ENCODE assay signal across 19 cellular contexts in genomic region chr17:16676645-16677044, GRCh38. TPM values are rescaled to one million over a fixed set of nuclear protein-coding genes. Genes with fewer than 3 reads are reported as not detected.
DNase-seq lines count a peak whose midpoint lies in the region; ATAC-seq, FAIRE-seq and TF ChIP-seq lines count a peak whose summit lies in the region.
"Had no signal": no experiment of that assay in that cellular context is flagged by ENCODE, and none has a peak within 500 bp of the region (broad histone marks: within the 10 kb centered on the region; RNA-seq: fewer than 3 reads in every experiment).

No MANE protein-coding gene starts in this region.

- no peak overlapping the region for H2BK5ac ChIP-seq in H1 (ENCODE audit: low read depth, low read length)

- H3K14ac ChIP-seq in H1 (ENCODE audit: insufficient read length), result no peak overlapping the region

- H3K4me3 ChIP-seq in H1 (ENCODE audit: extremely low read depth in 1 of 4, insufficient read depth in 2 of 4, low read depth in 3 of 4, low read length in 4 of 4) (no peak overlapping the region), fibroblast of villous mesenchyme (ENCODE audit: low read depth, low read length) (no peak overlapping the region)

- no peak for FAIRE-seq in H1 (lab: Jason Lieb, UNC)
- FAIRE-seq in D721Med (lab: Jason Lieb, UNC), result no peak
- FAIRE-seq: G401.6, GM12892 had no signal

- no peak for TF ChIP-seq POLR2A in H1 (IDR thresholded peaks at IDR 0.05; ENCODE audit: control extremely low read depth in 1 of 2, low read depth in 2 of 2, low read length in 2 of 2)

- H3K4ac ChIP-seq in H1 (replicated peaks; ENCODE audit: insufficient read length, low read depth, low read length), result no peak overlapping the region

- no peak for TF ChIP-seq EP300 in H1 (IDR thresholded peaks at IDR 0.05; ENCODE audit: borderline replicate concordance in 1 of 2, low read depth in 2 of 2, low read length in 2 of 2)

- no peaks in the 10 kb centered on the region for H3K36me3 ChIP-seq in H1 (ENCODE audit: control insufficient read depth in 2 of 4, insufficient read depth in 4 of 4, low read length in 3 of 4)

- no peak overlapping the region for H4K5ac ChIP-seq in H1 (ENCODE audit: insufficient read length, low read depth, low read length)

- no peaks in the 10 kb centered on the region for H3K9me3 Mint-ChIP-seq in osteocyte (ENCODE audit: unreplicated experiment)
- H3K9me3 Mint-ChIP-seq: CD4-positive, alpha-beta memory T cell had no signal

- H3K27me3 Mint-ChIP-seq in osteocyte (ENCODE audit: unreplicated experiment), result peaks cover 17% of the 10 kb centered on the region

- H4K8ac ChIP-seq in H1 (ENCODE audit: extremely low read depth, insufficient read depth, low read length), result no peak overlapping the region

- H3K23me2 ChIP-seq in H1 (ENCODE audit: low read depth, low read length), result no peaks in the 10 kb centered on the region

- H3K4me2 ChIP-seq in H1 (ENCODE audit: insufficient read depth in 1 of 2, low read depth in 2 of 2, low read length in 2 of 2), result no peak overlapping the region

- TF ChIP-seq CTCF in H1 (IDR thresholded peaks at IDR 0.05; ENCODE audit: control extremely low read depth in 1 of 3, insufficient read depth in 1 of 3, low read depth in 1 of 3, low read length in 3 of 3), result no peak
- no peak for TF ChIP-seq CTCF in fibroblast of villous mesenchyme (IDR thresholded peaks at IDR 0.05; ENCODE audit: insufficient read depth, low read depth, low read length)
- no peak for TF ChIP-seq CTCF in osteocyte (IDR thresholded peaks at IDR 0.05)
- no peak for TF ChIP-seq CTCF in D721Med (IDR thresholded peaks at IDR 0.05; ENCODE audit: insufficient read depth, missing control alignments)

- no peak overlapping the region for H2BK15ac ChIP-seq in H1 (ENCODE audit: low read length)

- H3K27ac Mint-ChIP-seq in osteocyte (ENCODE audit: unreplicated experiment), result peak overlapping the region; percentile 50
- H3K27ac Mint-ChIP-seq: CD4-positive, alpha-beta memory T cell had no signal

- no peak overlapping the region for H2BK120ac ChIP-seq in H1 (replicated peaks; ENCODE audit: low read depth, low read length)

- CTCF ChIA-PET in H1 (lab: Charles Lee; ENCODE audit: partially characterized antibody), result no interaction called here

- no peaks in the 10 kb centered on the region for H3K4me1 ChIP-seq in H1 (replicated peaks in 1 of 4; ENCODE audit: control insufficient read depth in 3 of 4, insufficient read depth in 4 of 4, low read length in 3 of 4)

- H3K56ac ChIP-seq in H1 (replicated peaks; ENCODE audit: insufficient read length, low read depth, low read length), result no peak overlapping the region

- no peak overlapping the region for H4K91ac ChIP-seq in H1 (replicated peaks; ENCODE audit: insufficient read length, low read length)

- DNase-seq in H1 (ENCODE audit: low read depth in 1 of 2, low spot score in 2 of 2) (no peak), fibroblast of villous mesenchyme (ENCODE audit: low read depth) (peak; percentile 31), osteocyte (ENCODE audit: extremely low spot score, unreplicated experiment) (no peak), amniotic stem cell (lab: John Stamatoyannopoulos, UW) (no peak), D721Med (ENCODE audit: insufficient read length, low spot score) (no peak), cerebellar nuclear complex (lab: John Stamatoyannopoulos, UW) (no peak)
- DNase-seq: C1 segment of cervical spinal cord; Calu3; CD4-positive, alpha-beta memory T cell; COR-L47; DMS153; DND-41; GOT3; H7; HCEC 1CT had no signal

- H3K9me3 ChIP-seq in H1 (ENCODE audit: insufficient read depth in 2 of 2, low read depth in 1 of 2, low read length in 1 of 2), result no peaks in the 10 kb centered on the region

- POLR2A ChIA-PET in H1 (lab: Charles Lee; ENCODE audit: partially characterized antibody), result no interaction called here

- H2AFZ ChIP-seq in H1 (ENCODE audit: low read length), result peak overlapping the region; percentile 24; the same call in 1 of the 2 replicates

- H3K18ac ChIP-seq in H1 (ENCODE audit: extremely low read depth, low read length), result no peak overlapping the region

- no peak for ATAC-seq in SK-N-SH treated with all-trans-retinoic acid at 6 μM for 48 hours
- ATAC-seq in HG03342 (IDR thresholded peaks at IDR 0.05; ENCODE audit: unreplicated experiment), result no peak

- no peak for TF ChIP-seq RAD21 in H1 (IDR thresholded peaks at IDR 0.05 in 1 of 2, conservative IDR thresholded peaks at IDR 0.05 in 1 of 2; ENCODE audit: low read depth in 2 of 2, low read length in 2 of 2)

- no peak overlapping the region for H3K9ac ChIP-seq in H1 (replicated peaks in 1 of 4; ENCODE audit: extremely low read depth in 1 of 4, low read depth in 3 of 4, low read length in 3 of 4)

- WGBS in H1 (ENCODE audit: extremely low coverage in 1 of 2, insufficient coverage in 1 of 2, insufficient read length in 1 of 2, insufficient replicate concordance in 2 of 2, low coverage in 1 of 2, low lambda C conversion rate in 2 of 2, missing lambda C conversion rate in 1 of 2), 2 experiments, result 82% methylated on average over 1 of the region's 1 CpG; no CpG with 5 or more reads in 1 of the 2 experiments

- no peaks in the 10 kb centered on the region for H3K36me3 Mint-ChIP-seq in osteocyte (ENCODE audit: unreplicated experiment)
- H3K36me3 Mint-ChIP-seq: CD4-positive, alpha-beta memory T cell had no signal

- no peak overlapping the region for H3K4me3 Mint-ChIP-seq in osteocyte (ENCODE audit: unreplicated experiment)
- H3K4me3 Mint-ChIP-seq: CD4-positive, alpha-beta memory T cell had no signal

- no peaks in the 10 kb centered on the region for H4K20me1 ChIP-seq in H1 (replicated peaks in 1 of 2; ENCODE audit: control insufficient read depth in 1 of 2, insufficient read depth in 2 of 2, low read length in 2 of 2)

- H3K79me2 ChIP-seq in H1 (ENCODE audit: control insufficient read depth in 1 of 2, insufficient read depth in 2 of 2, low read length in 2 of 2), result no peaks in the 10 kb centered on the region

- H2BK20ac ChIP-seq in H1 (ENCODE audit: low read length), result no peak overlapping the region

- no peaks in the 10 kb centered on the region for H3K79me1 ChIP-seq in H1 (ENCODE audit: low read depth, low read length)

- no peaks in the 10 kb centered on the region for H3K27me3 ChIP-seq in H1 (replicated peaks in 1 of 4; ENCODE audit: control insufficient read depth in 3 of 4, extremely low read depth in 1 of 4, insufficient read depth in 3 of 4, low read length in 3 of 4)

- peaks cover 8% of the 10 kb centered on the region for H3K4me1 Mint-ChIP-seq in osteocyte (ENCODE audit: unreplicated experiment)
- H3K4me1 Mint-ChIP-seq: CD4-positive, alpha-beta memory T cell had no signal

- H3K27ac ChIP-seq in H1 (ENCODE audit: low read depth, low read length), result no peak overlapping the region

- H2AK5ac ChIP-seq in H1 (ENCODE audit: low read depth, low read length), result no peak overlapping the region

- no peak overlapping the region for H2BK12ac ChIP-seq in H1 (ENCODE audit: low read depth, low read length)

- no peak overlapping the region for H3K23ac ChIP-seq in H1 (ENCODE audit: insufficient read length)

TF ChIP-seq in SK-N-SH treated with all-trans-retinoic acid at 6 μM for 48 hours, 23 proteins besides CTCF, POLR2A, EP300 and RAD21 (continues in another document):
- no peak for TF ChIP-seq SNAI2 (CRISPR knock-in tag; IDR thresholded peaks at IDR 0.05)
- TF ChIP-seq TCF4 (CRISPR knock-in tag; IDR thresholded peaks at IDR 0.05; ENCODE audit: borderline replicate concordance), result peak; percentile 88; the same call in 1 of the 2 replicates

TF ChIP-seq in H1, 55 proteins besides CTCF, POLR2A, EP300 and RAD21 (continues in another document):
- TF ChIP-seq SRF (IDR thresholded peaks at IDR 0.05; ENCODE audit: low read depth, low read length) (no peak), SUZ12 (IDR thresholded peaks at IDR 0.05; ENCODE audit: low read length) (no peak), BACH1 (IDR thresholded peaks at IDR 0.05; ENCODE audit: low read length) (no peak), JUND (IDR thresholded peaks at IDR 0.05; ENCODE audit: low read length) (no peak), SP2 (IDR thresholded peaks at IDR 0.05; ENCODE audit: low read length) (no peak), YY1 (IDR thresholded peaks at IDR 0.05; ENCODE audit: low read depth, low read length) (no peak), ATF2 (IDR thresholded peaks at IDR 0.05; ENCODE audit: low read length) (no peak), TAF1 (IDR thresholded peaks at IDR 0.05; ENCODE audit: low read depth, low read length) (no peak)

RNA-seq across cellular contexts. Expression of gene CCDC144A, which starts 13.4 kb away (rescaled TPM):
- total RNA-seq in H1 (2021; fragmentation: NEBNext Ultra II Directional; extraction: Animal tissue kit (Norgen Biotek cat#: 25700)), result 1.6 and 1.7 TPM in 2 replicates
- polyA plus RNA-seq in H1 (2011; rRNA removed), result 0.31 and 0.35 TPM in 2 replicates
- 0.41 TPM for polyA plus RNA-seq in H1 (2011; cell fraction: cytosol; rRNA removed)
- 1.4 TPM for polyA plus RNA-seq in H1 (2011; cell fraction: nucleus; rRNA removed)
- 0.25 to 1.1 TPM (median 0.51 TPM) in 4 replicates for polyA plus RNA-seq in H1 (2012, experiment 1 of 2)
- polyA plus RNA-seq in H1 (2012, experiment 2 of 2), result 0.10 TPM
- polyA plus RNA-seq in H1 (2013, experiment 1 of 2), result 0.77 TPM
- polyA plus RNA-seq in H1 (2013, experiment 2 of 2), result 0.64 TPM
- 1.9 and 6.9 TPM in 2 replicates for polyA minus RNA-seq in H1 (2011; rRNA and poly(A)+ RNA removed)
- polyA minus RNA-seq in H1 (2011; cell fraction: cytosol; rRNA and poly(A)+ RNA removed), result 1.2 TPM
- 9.3 TPM for polyA minus RNA-seq in H1 (2011; cell fraction: nucleus; rRNA and poly(A)+ RNA removed)
- total RNA-seq in fibroblast of villous mesenchyme, result 10.3 and 13.8 TPM in 2 replicates
- 0.05 and 0.16 TPM in 2 replicates for total RNA-seq in osteocyte

RNA-seq across cellular contexts. Expression of gene ZNF624, which starts 23.0 kb away (rescaled TPM):
- 2.5 and 2.7 TPM in 2 replicates for total RNA-seq in H1 (2021; fragmentation: NEBNext Ultra II Directional; extraction: Animal tissue kit (Norgen Biotek cat#: 25700))
- polyA plus RNA-seq in H1 (2011; rRNA removed), result 0.39 and 1.0 TPM in 2 replicates
- 0.71 TPM for polyA plus RNA-seq in H1 (2011; cell fraction: cytosol; rRNA removed)
- 0.24 TPM for polyA plus RNA-seq in H1 (2011; cell fraction: nucleus; rRNA removed)
- polyA plus RNA-seq in H1 (2012, experiment 1 of 2), result 0.77 to 1.1 TPM (median 1.1 TPM) in 4 replicates
- 0.10 TPM for polyA plus RNA-seq in H1 (2012, experiment 2 of 2)
- 1.0 TPM for polyA plus RNA-seq in H1 (2013, experiment 1 of 2)
- 1.2 TPM for polyA plus RNA-seq in H1 (2013, experiment 2 of 2)
- polyA minus RNA-seq in H1 (2011; rRNA and poly(A)+ RNA removed), result 1.5 and 1.6 TPM in 2 replicates
- 4.8 TPM for polyA minus RNA-seq in H1 (2011; cell fraction: cytosol; rRNA and poly(A)+ RNA removed)
- 4.7 TPM for polyA minus RNA-seq in H1 (2011; cell fraction: nucleus; rRNA and poly(A)+ RNA removed)
- total RNA-seq in fibroblast of villous mesenchyme (4.7 and 5.5 TPM in 2 replicates), osteocyte (8.1 and 11.7 TPM in 2 replicates)
